In genomic region chr16:85485379-85485778, GRCh38 we compare ENCODE assay signal across 21 cellular contexts.
A peak's percentile ranks its signal among the peaks of the same experiment; 100 is the strongest.
DNase-seq lines count a peak whose midpoint lies in the region; ATAC-seq and TF ChIP-seq lines count a peak whose summit lies in the region.
"Had no signal": no experiment of that assay in that cellular context is flagged by ENCODE, and none has a peak within 500 bp of the region (broad histone marks: within the 10 kb centered on the region; RNA-seq: fewer than 3 reads in every experiment).

No MANE protein-coding gene starts in this region.

- H3K36me3 ChIP-seq in neural progenitor cell (no peaks in the 10 kb centered on the region), SJCRH30 (no peaks in the 10 kb centered on the region)
- H3K36me3 ChIP-seq: breast epithelium had no signal

- no peak overlapping the region for H3K27ac ChIP-seq in neural progenitor cell
- no peak overlapping the region for H3K27ac ChIP-seq in SJCRH30
- H3K27ac ChIP-seq: breast epithelium, epithelial cell of prostate, GM23248, psoas muscle had no signal

- H4K20me1 ChIP-seq in neural progenitor cell (ENCODE audit: low read depth), result no peaks in the 10 kb centered on the region

- no peaks in the 10 kb centered on the region for H3K9me3 Mint-ChIP-seq in neural progenitor cell
- H3K9me3 Mint-ChIP-seq: activated naive CD8-positive, alpha-beta T cell treated with anti-CD3 and anti-CD28 coated beads, Interleukin-2, amount 10 ng/mL, durations not matched to agents 7 days and 5 days; activated T-helper 1 cell treated with anti-CD3 and anti-CD28 coated beads, Interleukin-12 subunit alpha, Interleukin-12 subunit beta, Interleukin-2, Interleukin-4 antibody, amounts not matched to agents 30 ng/mL and 10 ng/mL and 1 ng/mL, durations not matched to agents 14 hours and 24 hours and 36 hours; natural killer cell treated with Interleukin-12 subunit alpha and Interleukin-12 subunit beta and Interleukin-15 and Interleukin-18, amount 100 ng/mL, for 72 hours; T-helper 2 cell treated with Interferon-gamma antibody and Interleukin-4, amounts not matched to agents 5 μg/mL and 100 μg/mL, for 36 hours had no signal

- no peak for TF ChIP-seq CTCF in neural progenitor cell (IDR thresholded peaks at IDR 0.05)

- no peaks in the 10 kb centered on the region for H3K9me3 ChIP-seq in neural progenitor cell (ENCODE audit: low read depth)
- H3K9me3 ChIP-seq in SJCRH30 (replicated peaks), result no peaks in the 10 kb centered on the region
- H3K9me3 ChIP-seq: breast epithelium, psoas muscle had no signal

- DNase-seq in DMS153 treated with DMSO at 0.1 percent for 48 hours (lab: John Stamatoyannopoulos, UW; ENCODE audit: unreplicated experiment), result peak; percentile 16
- peak; percentile 93 for DNase-seq in NCI-H1694 (lab: John Stamatoyannopoulos, UW)
- peak; percentile 11 for DNase-seq in NCI-H774 (lab: John Stamatoyannopoulos, UW)
- DNase-seq in neural progenitor cell (ENCODE audit: low spot score), result peak; percentile 65
- no peak for DNase-seq in SJCRH30
- DNase-seq in AML-193 (lab: John Stamatoyannopoulos, UW), result no peak
- DNase-seq: activated naive CD8-positive, alpha-beta T cell treated with anti-CD3 and anti-CD28 coated beads, Interleukin-2, amount 10 ng/mL, durations not matched to agents 7 days and 5 days; dermis blood vessel endothelial cell; GM23248; kidney glomerular epithelial cell; NCI-H2029 treated with DMSO at 0.1 percent for 48 hours; PC-3; psoas muscle; SIG-M5 had no signal

- H3K4me3 Mint-ChIP-seq in neural progenitor cell, result no peak overlapping the region
- H3K4me3 Mint-ChIP-seq: activated naive CD8-positive, alpha-beta T cell treated with anti-CD3 and anti-CD28 coated beads, Interleukin-2, amount 10 ng/mL, durations not matched to agents 7 days and 5 days; activated T-helper 1 cell treated with anti-CD3 and anti-CD28 coated beads, Interleukin-12 subunit alpha, Interleukin-12 subunit beta, Interleukin-2, Interleukin-4 antibody, amounts not matched to agents 30 ng/mL and 10 ng/mL and 1 ng/mL, durations not matched to agents 14 hours and 24 hours and 36 hours; B cell; natural killer cell treated with Interleukin-12 subunit alpha and Interleukin-12 subunit beta and Interleukin-15 and Interleukin-18, amount 100 ng/mL, for 72 hours; T-helper 2 cell treated with Interferon-gamma antibody and Interleukin-4, amounts not matched to agents 5 μg/mL and 100 μg/mL, for 36 hours had no signal

- no peak overlapping the region for H3K27ac Mint-ChIP-seq in neural progenitor cell
- H3K27ac Mint-ChIP-seq: activated T-helper 1 cell treated with anti-CD3 and anti-CD28 coated beads, Interleukin-12 subunit alpha, Interleukin-12 subunit beta, Interleukin-2, Interleukin-4 antibody, amounts not matched to agents 30 ng/mL and 10 ng/mL and 1 ng/mL, durations not matched to agents 14 hours and 24 hours and 36 hours; B cell; natural killer cell treated with Interleukin-12 subunit alpha and Interleukin-12 subunit beta and Interleukin-15 and Interleukin-18, amount 100 ng/mL, for 72 hours; T-helper 2 cell treated with Interferon-gamma antibody and Interleukin-4, amounts not matched to agents 5 μg/mL and 100 μg/mL, for 36 hours had no signal

- no peaks in the 10 kb centered on the region for H3F3A ChIP-seq in neural progenitor cell (ENCODE audit: low read depth)

- H3K4me3 ChIP-seq in neural progenitor cell, result no peak overlapping the region
- no peak overlapping the region for H3K4me3 ChIP-seq in SJCRH30
- H3K4me3 ChIP-seq: breast epithelium, GM23248, psoas muscle had no signal

- H2AFZ ChIP-seq in neural progenitor cell (replicated peaks), result no peak overlapping the region
- H2AFZ ChIP-seq: GM23248 had no signal

- H3K9ac ChIP-seq in neural progenitor cell, result no peak overlapping the region
- H3K9ac ChIP-seq: GM23248 had no signal

- H3K36me3 Mint-ChIP-seq in neural progenitor cell, result no peaks in the 10 kb centered on the region
- H3K36me3 Mint-ChIP-seq: activated naive CD8-positive, alpha-beta T cell treated with anti-CD3 and anti-CD28 coated beads, Interleukin-2, amount 10 ng/mL, durations not matched to agents 7 days and 5 days; natural killer cell treated with Interleukin-12 subunit alpha and Interleukin-12 subunit beta and Interleukin-15 and Interleukin-18, amount 100 ng/mL, for 72 hours had no signal

- H3K4me1 ChIP-seq in neural progenitor cell (peaks cover 9% of the 10 kb centered on the region), SJCRH30 (peaks cover 8% of the 10 kb centered on the region)
- H3K4me1 ChIP-seq: breast epithelium, psoas muscle had no signal

- ATAC-seq in HG03457 (IDR thresholded peaks at IDR 0.05; ENCODE audit: unreplicated experiment), result no peak
- ATAC-seq: natural killer cell treated with Interleukin-12 subunit alpha and Interleukin-12 subunit beta and Interleukin-15 and Interleukin-18, amount 100 ng/mL, for 72 hours; PC-3; psoas muscle had no signal

- peaks cover 24% of the 10 kb centered on the region for H3K4me1 Mint-ChIP-seq in neural progenitor cell
- H3K4me1 Mint-ChIP-seq: activated naive CD8-positive, alpha-beta T cell treated with anti-CD3 and anti-CD28 coated beads, Interleukin-2, amount 10 ng/mL, durations not matched to agents 7 days and 5 days had no signal

- H3K79me2 ChIP-seq in neural progenitor cell (ENCODE audit: low read depth), result no peaks in the 10 kb centered on the region

- peaks cover 12% of the 10 kb centered on the region for H3K27me3 Mint-ChIP-seq in neural progenitor cell (ENCODE audit: insufficient read depth, low read depth)

- no peak overlapping the region for H3K4me2 ChIP-seq in neural progenitor cell

- H3K27me3 ChIP-seq in neural progenitor cell (no peaks in the 10 kb centered on the region), SJCRH30 (no peaks in the 10 kb centered on the region)
- H3K27me3 ChIP-seq: breast epithelium had no signal

Comparison
In these comparisons a context has a peak if more than half of its experiments do, and no peak if none do; other contexts are left out.
1. DNase-seq: peak in DMS153 treated with DMSO at 0.1 percent for 48 hours (single experiment), NCI-H1694 (single experiment), NCI-H774 (single experiment) and neural progenitor cell (single experiment); none in SJCRH30 (0 of 2) and AML-193 (0 of 2).